Comparison of ENCODE assay signal across 1 cellular context in the genomic region with DNA sequence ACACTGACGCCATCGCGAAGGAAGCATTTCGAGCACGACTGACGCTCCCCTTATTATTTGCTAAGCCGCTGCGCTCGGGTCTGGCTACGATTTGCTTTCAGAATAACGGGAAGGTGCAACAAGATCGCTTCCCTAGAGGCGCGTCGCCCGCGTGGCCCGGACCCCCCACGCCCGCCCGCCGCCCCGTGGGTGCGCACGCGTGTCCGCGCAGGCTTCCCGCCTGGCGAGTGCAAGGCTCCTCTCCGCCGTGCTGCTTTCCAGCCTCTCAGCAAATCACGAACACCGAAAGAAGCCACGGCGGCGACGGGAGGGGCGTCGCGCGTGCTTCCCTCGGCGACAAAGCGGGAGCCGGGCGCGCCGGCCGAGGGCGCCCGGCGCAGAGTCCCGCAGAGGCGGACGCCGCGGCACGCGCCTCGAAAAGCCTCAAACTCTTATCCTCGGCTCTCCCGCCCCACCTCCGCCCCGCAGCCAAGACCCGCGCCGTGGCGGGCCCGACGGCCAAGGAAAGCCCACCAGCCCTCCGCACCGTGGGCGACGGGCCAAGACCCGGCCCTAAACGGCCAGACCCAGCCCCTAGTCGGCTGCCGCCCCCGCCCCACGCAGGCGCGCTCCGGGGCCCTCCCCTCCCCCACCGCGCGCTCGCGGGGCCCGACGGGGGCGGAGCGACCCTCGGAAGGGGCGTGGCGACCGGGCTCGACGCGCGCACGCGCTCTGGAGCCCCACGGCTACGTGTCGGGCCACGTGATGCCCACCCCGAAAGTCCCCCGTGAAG.
TF ChIP-seq lines count a peak whose summit lies in the region.

No MANE protein-coding gene starts in this region.

TF ChIP-seq in K562, 482 proteins besides CTCF, POLR2A, EP300 and RAD21 (continued from another document):
- TF ChIP-seq, protein P1, sequence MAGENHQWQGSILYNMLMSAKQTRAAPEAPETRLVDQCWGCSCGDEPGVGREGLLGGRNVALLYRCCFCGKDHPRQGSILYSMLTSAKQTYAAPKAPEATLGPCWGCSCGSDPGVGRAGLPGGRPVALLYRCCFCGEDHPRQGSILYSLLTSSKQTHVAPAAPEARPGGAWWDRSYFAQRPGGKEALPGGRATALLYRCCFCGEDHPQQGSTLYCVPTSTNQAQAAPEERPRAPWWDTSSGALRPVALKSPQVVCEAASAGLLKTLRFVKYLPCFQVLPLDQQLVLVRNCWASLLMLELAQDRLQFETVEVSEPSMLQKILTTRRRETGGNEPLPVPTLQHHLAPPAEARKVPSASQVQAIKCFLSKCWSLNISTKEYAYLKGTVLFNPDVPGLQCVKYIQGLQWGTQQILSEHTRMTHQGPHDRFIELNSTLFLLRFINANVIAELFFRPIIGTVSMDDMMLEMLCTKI (IDR thresholded peaks at IDR 0.05; ENCODE audit: partially characterized antibody) = no peak
- 0 out of 2 replicates have a peak, but pooled peaks have one; percentile 13 for TF ChIP-seq ZNF830 (CRISPR knock-in tag; IDR thresholded peaks at IDR 0.05)
- peak; percentile 32; the same call in 1 of the 2 replicates for TF ChIP-seq ZNF436 (CRISPR knock-in tag; IDR thresholded peaks at IDR 0.05)
